1 cellular context compared by ENCODE assay signal in the genomic region with DNA sequence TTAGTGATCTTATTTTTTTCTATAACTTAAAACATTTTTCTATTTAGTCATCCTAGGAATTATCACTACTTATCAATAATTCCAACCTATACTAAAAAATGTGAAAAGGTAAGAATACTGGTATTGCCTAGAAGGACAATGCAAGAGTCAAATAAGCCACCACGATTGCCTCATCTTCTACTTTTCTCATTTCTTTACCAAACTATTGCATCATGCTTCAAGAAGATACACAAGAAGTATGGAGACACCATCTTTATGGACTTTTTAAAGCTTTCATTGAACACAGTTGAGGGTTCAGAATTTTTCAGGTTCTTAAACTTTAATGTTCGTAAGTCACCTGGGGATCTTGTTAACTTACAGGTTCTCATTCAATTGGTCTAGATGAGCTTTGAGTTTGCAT.
A peak's percentile ranks its signal among the peaks of the same experiment; 100 is the strongest.
TF ChIP-seq lines count a peak whose summit lies in the region.

No MANE protein-coding gene starts in this region.

TF ChIP-seq in IMR-90, 13 proteins besides CTCF, POLR2A, EP300 and RAD21:
- TF ChIP-seq MAFK (IDR thresholded peaks at IDR 0.05; ENCODE audit: low read depth, low read length) (no peak), CEBPB (IDR thresholded peaks at IDR 0.05; ENCODE audit: low read depth, low read length) (peak; percentile 81)
